In the genomic region with DNA sequence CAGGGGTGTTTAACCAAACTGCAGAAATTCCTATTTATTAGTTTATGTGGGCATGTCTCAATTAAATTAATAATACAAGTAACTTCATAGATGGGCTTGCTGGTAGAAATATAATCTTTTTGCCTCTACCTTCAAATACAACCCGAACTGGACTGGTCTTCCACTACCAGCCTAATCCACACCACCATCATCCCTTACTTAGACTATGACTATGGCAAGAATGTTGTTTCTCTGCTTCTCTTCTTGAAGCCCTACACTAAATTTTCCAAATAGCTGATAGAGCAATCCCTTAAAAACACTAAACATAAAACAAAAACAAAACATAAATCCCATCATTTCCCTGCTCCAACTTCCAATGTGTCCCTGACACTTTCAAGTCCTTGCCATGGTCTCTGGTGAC, we compare ENCODE assay signal across 18 cellular contexts.
"Had no signal": no experiment of that assay in that cellular context is flagged by ENCODE, and none has a peak within 500 bp of the region (broad histone marks: within the 10 kb centered on the region; RNA-seq: fewer than 3 reads in every experiment).

No MANE protein-coding gene starts in this region.

- H3K27ac Mint-ChIP-seq: activated naive CD4-positive, alpha-beta T cell treated with anti-CD3 and anti-CD28 coated beads for 36 hours had no signal

- H3K9me3 Mint-ChIP-seq: activated naive CD4-positive, alpha-beta T cell treated with anti-CD3 and anti-CD28 coated beads for 36 hours; natural killer cell had no signal

- DNase-seq: activated CD4-positive, alpha-beta T cell treated with anti-CD3 and anti-CD28 coated beads, Interleukin-2, amount 50 U/mL, for 4 hours; activated naive CD4-positive, alpha-beta T cell treated with anti-CD3 and anti-CD28 coated beads for 36 hours; amniotic stem cell; caudate nucleus; colonic mucosa; esophagus squamous epithelium; hypothalamus; left ventricle myocardium superior; mesenchymal stem cell; natural killer cell; nucleus accumbens; stimulated activated CD4-positive, alpha-beta T cell treated with anti-CD3 and anti-CD28 coated beads, Interleukin-15, amount 100 ng/mL, for 24 hours; stimulated activated CD4-positive, alpha-beta T cell treated with anti-CD3 and anti-CD28 coated beads, Interleukin-4, amount 100 ng/mL, for 1 hour; stimulated activated naive CD4-positive, alpha-beta T cell treated with Interleukin-2 at 50 U/mL for 16 hours; substantia nigra; transverse colon had no signal

- H3K27me3 ChIP-seq: colonic mucosa, esophagus squamous epithelium, right atrium auricular region, transverse colon had no signal

- H3K4me3 Mint-ChIP-seq: activated naive CD4-positive, alpha-beta T cell treated with anti-CD3 and anti-CD28 coated beads for 36 hours; natural killer cell had no signal

- H3K4me1 ChIP-seq: colonic mucosa, esophagus squamous epithelium, right atrium auricular region, transverse colon had no signal

- H3K4me3 ChIP-seq: colonic mucosa, esophagus squamous epithelium, right atrium auricular region, skin epidermis, transverse colon had no signal

- H3K27ac ChIP-seq: colonic mucosa, esophagus squamous epithelium, right atrium auricular region, skin epidermis, transverse colon had no signal

- ATAC-seq: left ventricle myocardium superior, natural killer cell had no signal

- H3K9me3 ChIP-seq: colonic mucosa, esophagus squamous epithelium, right atrium auricular region, transverse colon had no signal
